22 cellular contexts compared by ENCODE assay signal in genomic region chr4:26199566-26199965, GRCh38.
DNase-seq lines count a peak whose midpoint lies in the region; ATAC-seq and TF ChIP-seq lines count a peak whose summit lies in the region.
"Had no signal": no experiment of that assay in that cellular context is flagged by ENCODE, and none has a peak within 500 bp of the region (broad histone marks: within the 10 kb centered on the region; RNA-seq: fewer than 3 reads in every experiment).

No MANE protein-coding gene starts in this region.

- peaks cover 2% of the 10 kb centered on the region for H3K27me3 Mint-ChIP-seq in activated CD4-positive, alpha-beta T cell treated with anti-CD3 and anti-CD28 coated beads for 36 hours
- no peaks in the 10 kb centered on the region for H3K27me3 Mint-ChIP-seq in natural killer cell treated with Interleukin-12 subunit alpha and Interleukin-12 subunit beta and Interleukin-15 and Interleukin-18, amount 100 ng/mL, for 72 hours
- H3K27me3 Mint-ChIP-seq in natural killer cell (ENCODE audit: low read depth in 2 of 2) (no peaks in the 10 kb centered on the region), neural progenitor cell (ENCODE audit: insufficient read depth, low read depth) (peaks cover 4% of the 10 kb centered on the region)

- no peaks in the 10 kb centered on the region for H3K79me2 ChIP-seq in neural progenitor cell (ENCODE audit: low read depth)

- H3K4me1 ChIP-seq in prostate gland (replicated peaks) = no peaks in the 10 kb centered on the region
- no peaks in the 10 kb centered on the region for H3K4me1 ChIP-seq in neural progenitor cell

- intact Hi-C loops in activated CD4-positive, alpha-beta T cell treated with anti-CD3 and anti-CD28 coated beads for 36 hours (cut with DNase I, micrococcal nuclease) = loop anchor here (5.0 to 10.0 kb wide), 3 partner anchors 67 to 663 kb away; partner anchors contain the start of genes SEL1L3 (in 1 of the 2) and STIM2 (in 1 of the 2)
- intact Hi-C loops in natural killer cell (cut with micrococcal nuclease) (no loop called here), prostate gland (cut with DNase I) (no loop called here)

- H3K27ac ChIP-seq in prostate gland = no peak overlapping the region
- no peak overlapping the region for H3K27ac ChIP-seq in neural progenitor cell
- H3K27ac ChIP-seq: SJSA1 had no signal

- TF ChIP-seq CTCF in natural killer cell (IDR thresholded peaks at IDR 0.05) (no peak), prostate gland (IDR thresholded peaks at IDR 0.05) (no peak), neural progenitor cell (IDR thresholded peaks at IDR 0.05) (no peak)

- H4K20me1 ChIP-seq in neural progenitor cell (ENCODE audit: low read depth) = no peaks in the 10 kb centered on the region

- ATAC-seq in activated CD4-positive, alpha-beta T cell treated with anti-CD3 and anti-CD28 coated beads for 36 hours = no peak
- ATAC-seq in natural killer cell treated with Interleukin-12 subunit alpha and Interleukin-12 subunit beta and Interleukin-15 and Interleukin-18, amount 100 ng/mL, for 72 hours = no peak
- ATAC-seq in natural killer cell = no peak

- no peak overlapping the region for H2AFZ ChIP-seq in neural progenitor cell (replicated peaks)

- H3K4me1 Mint-ChIP-seq in activated CD4-positive, alpha-beta T cell treated with anti-CD3 and anti-CD28 coated beads for 36 hours = peaks cover 62% of the 10 kb centered on the region
- peaks cover 71 to 75% of the 10 kb centered on the region in 2 donors for H3K4me1 Mint-ChIP-seq in natural killer cell treated with Interleukin-12 subunit alpha and Interleukin-12 subunit beta and Interleukin-15 and Interleukin-18, amount 100 ng/mL, for 72 hours (ENCODE audit: low read depth in 2 of 2)
- H3K4me1 Mint-ChIP-seq in natural killer cell (peaks cover 45 to 54% of the 10 kb centered on the region in 2 donors), neural progenitor cell (no peaks in the 10 kb centered on the region)

- H3K4me2 ChIP-seq in neural progenitor cell = no peak overlapping the region

- H3K4me3 ChIP-seq in prostate gland (no peak overlapping the region), neural progenitor cell (no peak overlapping the region)
- H3K4me3 ChIP-seq: SJSA1 had no signal

- no peak for TF ChIP-seq POLR2A in prostate gland (IDR thresholded peaks at IDR 0.05)

- no peaks in the 10 kb centered on the region for H3K36me3 Mint-ChIP-seq in activated CD4-positive, alpha-beta T cell treated with anti-CD3 and anti-CD28 coated beads for 36 hours (ENCODE audit: low read depth)
- H3K36me3 Mint-ChIP-seq in natural killer cell treated with Interleukin-12 subunit alpha and Interleukin-12 subunit beta and Interleukin-15 and Interleukin-18, amount 100 ng/mL, for 72 hours = peaks cover 21% of the 10 kb centered on the region
- no peaks in the 10 kb centered on the region for H3K36me3 Mint-ChIP-seq in natural killer cell
- H3K36me3 Mint-ChIP-seq in neural progenitor cell = no peaks in the 10 kb centered on the region

- WGBS in prostate gland = 75% methylated on average over 5 of the region's 5 CpGs

- no peaks in the 10 kb centered on the region for H3F3A ChIP-seq in neural progenitor cell (ENCODE audit: low read depth)

- DNase-seq in activated CD4-positive, alpha-beta T cell treated with anti-CD3 and anti-CD28 coated beads for 36 hours = no peak
- DNase-seq in activated CD4-positive, alpha-beta T cell treated with anti-CD3 and anti-CD28 coated beads, Interleukin-2, amount 50 U/mL, for 1 hour = no peak
- DNase-seq in natural killer cell treated with Interleukin-12 subunit alpha and Interleukin-12 subunit beta and Interleukin-15 and Interleukin-18, amount 100 ng/mL, for 72 hours (ENCODE audit: low spot score) = no peak
- DNase-seq in natural killer cell = no peak
- DNase-seq in fibroblast of peridontal ligament (ENCODE audit: extremely low read depth) = peak; percentile 66
- DNase-seq in prostate gland (ENCODE audit: low spot score) = no peak
- DNase-seq in NCI-H2029 treated with DMSO at 0.1 percent for 48 hours (lab: John Stamatoyannopoulos, UW) = no peak
- DNase-seq in neural progenitor cell (ENCODE audit: low spot score) = no peak
- DNase-seq: 8988T, ACHN, Calu3, DMS79 treated with DMSO at 0.1 percent for 48 hours, GF-D8, Karpas-422, NCI-H1105, NCI-H1436 treated with DMSO at 0.1 percent for 48 hours, NCI-H187 treated with DMSO at 0.1 percent for 48 hours, NCI-H446 treated with DMSO at 0.1 percent for 48 hours, NCI-H526, Right ventricle myocardium superior, RPMI8226 had no signal

- H3K9me3 ChIP-seq in prostate gland (no peaks in the 10 kb centered on the region), neural progenitor cell (ENCODE audit: low read depth) (no peaks in the 10 kb centered on the region)
- H3K9me3 ChIP-seq: SJSA1 had no signal

- H3K9me3 Mint-ChIP-seq in activated CD4-positive, alpha-beta T cell treated with anti-CD3 and anti-CD28 coated beads for 36 hours (ENCODE audit: low read depth) = no peaks in the 10 kb centered on the region
- H3K9me3 Mint-ChIP-seq in natural killer cell treated with Interleukin-12 subunit alpha and Interleukin-12 subunit beta and Interleukin-15 and Interleukin-18, amount 100 ng/mL, for 72 hours = peaks cover 15% of the 10 kb centered on the region
- no peaks in the 10 kb centered on the region for H3K9me3 Mint-ChIP-seq in natural killer cell
- H3K9me3 Mint-ChIP-seq in neural progenitor cell = no peaks in the 10 kb centered on the region

- CTCF ChIA-PET in activated CD4-positive, alpha-beta T cell treated with anti-CD3 and anti-CD28 coated beads for 36 hours (lab: Charles Lee) = no interaction called here

- no peaks in the 10 kb centered on the region for H3K27me3 ChIP-seq in prostate gland (replicated peaks; ENCODE audit: insufficient read depth)
- no peaks in the 10 kb centered on the region for H3K27me3 ChIP-seq in neural progenitor cell
- H3K27me3 ChIP-seq: SJSA1 had no signal

- peak overlapping the region; percentile 72 for H3K27ac Mint-ChIP-seq in activated CD4-positive, alpha-beta T cell treated with anti-CD3 and anti-CD28 coated beads for 36 hours
- peak overlapping the region; percentile 96 to 100 for H3K27ac Mint-ChIP-seq in natural killer cell treated with Interleukin-12 subunit alpha and Interleukin-12 subunit beta and Interleukin-15 and Interleukin-18, amount 100 ng/mL, for 72 hours
- peak overlapping the region in 1 of 2 donors; percentile 28 for H3K27ac Mint-ChIP-seq in natural killer cell
- H3K27ac Mint-ChIP-seq in neural progenitor cell = no peak overlapping the region

- no peak overlapping the region for H3K4me3 Mint-ChIP-seq in activated CD4-positive, alpha-beta T cell treated with anti-CD3 and anti-CD28 coated beads for 36 hours
- peak overlapping the region; percentile 55 for H3K4me3 Mint-ChIP-seq in natural killer cell treated with Interleukin-12 subunit alpha and Interleukin-12 subunit beta and Interleukin-15 and Interleukin-18, amount 100 ng/mL, for 72 hours
- H3K4me3 Mint-ChIP-seq in natural killer cell (no peak overlapping the region), neural progenitor cell (no peak overlapping the region)

- no peak overlapping the region for H3K9ac ChIP-seq in neural progenitor cell

- POLR2A ChIA-PET in activated CD4-positive, alpha-beta T cell treated with anti-CD3 and anti-CD28 coated beads for 36 hours (lab: Charles Lee) = no interaction called here

- H3K36me3 ChIP-seq in prostate gland (no peaks in the 10 kb centered on the region), neural progenitor cell (no peaks in the 10 kb centered on the region)
- H3K36me3 ChIP-seq: SJSA1 had no signal

Comparison
In these comparisons a context has a peak if more than half of its experiments do, and no peak if none do; other contexts are left out.
1. intact Hi-C loops: an anchor here in activated CD4-positive, alpha-beta T cell treated with anti-CD3 and anti-CD28 coated beads for 36 hours (5.0 to 10.0 kb wide); none called in natural killer cell and prostate gland.